Comparison of ENCODE assay signal across 28 cellular contexts in genomic region chr6:3394671-3395070, GRCh38.
DNase-seq lines count a peak whose midpoint lies in the region; ATAC-seq, FAIRE-seq and TF ChIP-seq lines count a peak whose summit lies in the region.
"Had no signal": no experiment of that assay in that cellular context is flagged by ENCODE, and none has a peak within 500 bp of the region (broad histone marks: within the 10 kb centered on the region; RNA-seq: fewer than 3 reads in every experiment).

No MANE protein-coding gene starts in this region.

- H3T11ph ChIP-seq in H9 (ENCODE audit: low read length): no peak overlapping the region

- H3K36me3 Mint-ChIP-seq in H9 (ENCODE audit: insufficient read depth in 1 of 3, low read depth in 3 of 3): peaks cover 0 to 22% (median 0%) of the 10 kb centered on the region in 3 experiments; a peak in 3 of 7 replicates
- H3K36me3 Mint-ChIP-seq in T-helper 17 cell (ENCODE audit: low read depth): no peaks in the 10 kb centered on the region
- H3K36me3 Mint-ChIP-seq: CD8-positive, alpha-beta T cell had no signal

- peak overlapping the region; percentile 39; the same call in 1 of the 2 replicates for H3K14ac ChIP-seq in H9 (ENCODE audit: insufficient read depth, low read length)

- H3K36me3 ChIP-seq in sigmoid colon: no peaks in the 10 kb centered on the region
- H3K36me3 ChIP-seq: HAP-1, SJCRH30 had no signal

- no peak overlapping the region for H3K9ac ChIP-seq in H9 (ENCODE audit: extremely low read depth, insufficient read length, low read length)

- no peak overlapping the region for H2AFZ ChIP-seq in H9 (ENCODE audit: low read length)

- FAIRE-seq in D721Med (lab: Jason Lieb, UNC): no peak
- FAIRE-seq: GM12892, GM19239, RCC 7860 had no signal

- H3K9me3 ChIP-seq in H9 (ENCODE audit: control insufficient read depth, low read depth, low read length) (no peaks in the 10 kb centered on the region), T-helper 17 cell (ENCODE audit: control insufficient read depth, low read length, poor library complexity, severe bottlenecking) (no peaks in the 10 kb centered on the region), sigmoid colon (no peaks in the 10 kb centered on the region)
- H3K9me3 ChIP-seq: Caco-2, HAP-1, SJCRH30 had no signal

- H3K56ac ChIP-seq in H9 (ENCODE audit: insufficient read length, low read depth, low read length): no peak overlapping the region

- WGBS in H9 (ENCODE audit: extremely low coverage, insufficient read length, low lambda C conversion rate): no CpG with 5 or more reads among the region's 7 CpGs
- 68 to 83% methylated on average over 7 of the region's 7 CpGs for WGBS in sigmoid colon, 2 donors

- H3K27me3 ChIP-seq in H9 (ENCODE audit: insufficient read depth, low read length) (no peaks in the 10 kb centered on the region), layer of hippocampus (ENCODE audit: control insufficient read depth, insufficient read depth, low read length) (no peaks in the 10 kb centered on the region), sigmoid colon (no peaks in the 10 kb centered on the region)
- H3K27me3 ChIP-seq: SJCRH30 had no signal

- no peak overlapping the region for H3K23ac ChIP-seq in H9 (ENCODE audit: insufficient read length, low read depth, low read length)

- peaks cover 1% of the 10 kb centered on the region; the same call in 1 of the 2 replicates for H3K27me3 Mint-ChIP-seq in H9 (ENCODE audit: low read depth)
- no peaks in the 10 kb centered on the region for H3K27me3 Mint-ChIP-seq in T-helper 17 cell
- H3K27me3 Mint-ChIP-seq: B cell had no signal

- peaks cover 3% of the 10 kb centered on the region for H3K79me1 ChIP-seq in H9 (ENCODE audit: insufficient read depth, low read depth, low read length, poor library complexity, severe bottlenecking)

- no peak for ATAC-seq in T-helper 17 cell
- ATAC-seq: CD8-positive, alpha-beta T cell; SK-N-SH treated with all-trans-retinoic acid at 6 μM for 48 hours had no signal

- H3K27ac ChIP-seq in H9 (ENCODE audit: insufficient read length, low read depth, low read length): no peak overlapping the region
- peak overlapping the region; percentile 6 for H3K27ac ChIP-seq in layer of hippocampus (ENCODE audit: low read depth, low read length)
- H3K27ac ChIP-seq in sigmoid colon: no peak overlapping the region
- H3K27ac ChIP-seq: C4-2B, HL-60, SJCRH30 had no signal

- TF ChIP-seq CTCF in H9 (conservative IDR thresholded peaks at IDR 0.05): no peak
- TF ChIP-seq CTCF in sigmoid colon (IDR thresholded peaks at IDR 0.05): no peak
- TF ChIP-seq CTCF in D721Med (IDR thresholded peaks at IDR 0.05; ENCODE audit: insufficient read depth, missing control alignments): no peak

- no peak overlapping the region for H2BK15ac ChIP-seq in H9 (ENCODE audit: low read depth, low read length)

- DNase-seq in H9: no peak
- no peak for DNase-seq in T-helper 17 cell
- DNase-seq in sigmoid colon: peak; percentile 53
- no peak for DNase-seq in NCI-H2107 treated with DMSO at 0.1 percent for 48 hours (lab: John Stamatoyannopoulos, UW; ENCODE audit: unreplicated experiment)
- DNase-seq in NCI-H69 (lab: John Stamatoyannopoulos, UW): no peak
- no peak for DNase-seq in D721Med (ENCODE audit: insufficient read length, low spot score)
- DNase-seq: Caco-2; CD8-positive, alpha-beta T cell; DMS 273 treated with DMSO at 0.1 percent for 48 hours; DMS79 treated with DMSO at 0.1 percent for 48 hours; Kasumi-1; NCI-H1092 treated with DMSO at 0.1 percent for 48 hours; NCI-H1436; NCI-H187; NCI-H2081 treated with DMSO at 0.1 percent for 48 hours; NCI-H2171 treated with DMSO at 0.1 percent for 48 hours; NCI-H510A treated with DMSO at 0.1 percent for 48 hours; NCI-H774; SJCRH30 had no signal

- no peak overlapping the region for H3K4ac ChIP-seq in H9 (ENCODE audit: low read depth, low read length)

- H2BK20ac ChIP-seq in H9 (ENCODE audit: low read depth, low read length, poor library complexity, severe bottlenecking): no peak overlapping the region

- H3K4me1 ChIP-seq in H9 (ENCODE audit: insufficient read depth, low read length) (peaks cover 3% of the 10 kb centered on the region; the same call in 1 of the 2 replicates), sigmoid colon (peaks cover 0 to 17% (median 7%) of the 10 kb centered on the region in 4 donors)
- H3K4me1 ChIP-seq: HAP-1, SJCRH30 had no signal

- no peak overlapping the region for H2BK120ac ChIP-seq in H9 (ENCODE audit: low read depth, low read length, poor library complexity, severe bottlenecking)

- no peak overlapping the region for H2BK5ac ChIP-seq in H9 (ENCODE audit: insufficient read length, low read length)

- no peak for TF ChIP-seq POLR2A in sigmoid colon (IDR thresholded peaks at IDR 0.05)

- no peaks in the 10 kb centered on the region for H4K20me1 ChIP-seq in H9 (ENCODE audit: control insufficient read depth, insufficient read depth, insufficient read length)

- H4K8ac ChIP-seq in H9 (replicated peaks; ENCODE audit: insufficient read length, low read depth, low read length): no peak overlapping the region

- intact Hi-C loops in sigmoid colon (cut with DNase I): no loop called here

- H3K9me3 Mint-ChIP-seq in H9: no peaks in the 10 kb centered on the region
- H3K9me3 Mint-ChIP-seq: CD8-positive, alpha-beta T cell had no signal

- H3K4me3 Mint-ChIP-seq in H9: no peak overlapping the region
- no peak overlapping the region for H3K4me3 Mint-ChIP-seq in T-helper 17 cell
- H3K4me3 Mint-ChIP-seq: B cell; CD8-positive, alpha-beta T cell had no signal

- H3K79me2 ChIP-seq in H9 (ENCODE audit: insufficient read depth, low read length): no peaks in the 10 kb centered on the region; the same call in 1 of the 2 replicates

- no peak for TF ChIP-seq EP300 in sigmoid colon (IDR thresholded peaks at IDR 0.05)

- no peak overlapping the region for H4K5ac ChIP-seq in H9 (ENCODE audit: insufficient read length, low read depth, low read length)

- H2BK12ac ChIP-seq in H9 (ENCODE audit: insufficient read length, low read depth, low read length): no peak overlapping the region

- no peak overlapping the region for H4K91ac ChIP-seq in H9 (ENCODE audit: insufficient read length, low read depth, low read length)

- no peak overlapping the region for H3K4me3 ChIP-seq in sigmoid colon
- H3K4me3 ChIP-seq: HAP-1, SJCRH30 had no signal

- no peak overlapping the region for H3K27ac Mint-ChIP-seq in H9
- H3K27ac Mint-ChIP-seq in T-helper 17 cell: peak overlapping the region; percentile 27
- H3K27ac Mint-ChIP-seq: B cell; CD8-positive, alpha-beta T cell had no signal

- H3K18ac ChIP-seq in H9 (ENCODE audit: insufficient read length, low read depth, low read length): no peak overlapping the region

- H3K4me1 Mint-ChIP-seq in H9 (peaks cover 11 to 12% of the 10 kb centered on the region in 2 experiments), T-helper 17 cell (no peaks in the 10 kb centered on the region)

- no peak overlapping the region for H2AK5ac ChIP-seq in H9 (ENCODE audit: insufficient read length, low read length)

- no peaks in the 10 kb centered on the region for H3K23me2 ChIP-seq in H9 (ENCODE audit: insufficient read length, low read depth, low read length, poor library complexity, severe bottlenecking)

- no peak overlapping the region for H3K4me2 ChIP-seq in H9 (ENCODE audit: insufficient read depth, insufficient read length, low read length)
